Comparison of ENCODE assay signal across 25 cellular contexts in genomic region chr3:185405664-185406063, GRCh38.
"Had no signal": no experiment of that assay in that cellular context is flagged by ENCODE, and none has a peak within 500 bp of the region (broad histone marks: within the 10 kb centered on the region; RNA-seq: fewer than 3 reads in every experiment).

No MANE protein-coding gene starts in this region.

- H3K9me3 ChIP-seq: esophagus squamous epithelium, heart right ventricle, prostate gland, right atrium auricular region, tibial artery, uterus had no signal

- ATAC-seq: activated CD4-positive, alpha-beta T cell treated with anti-CD3 and anti-CD28 coated beads for 36 hours; heart right ventricle; left lobe of liver; natural killer cell treated with Interleukin-12 subunit alpha and Interleukin-12 subunit beta and Interleukin-15 and Interleukin-18, amount 100 ng/mL, for 72 hours; WTC11 had no signal

- H3K4me1 ChIP-seq: prostate gland, tibial artery, uterus had no signal

- H3K27me3 ChIP-seq: heart right ventricle, right atrium auricular region, tibial artery, uterus had no signal

- H3K4me3 ChIP-seq: coronary artery, esophagus squamous epithelium, heart right ventricle, prostate gland, right atrium auricular region, tibial artery, uterus had no signal

- DNase-seq: activated CD4-positive, alpha-beta T cell treated with anti-CD3 and anti-CD28 coated beads for 36 hours; activated CD4-positive, alpha-beta T cell treated with anti-CD3 and anti-CD28 coated beads, Interleukin-2, amount 50 U/mL, for 4 hours; activated CD8-positive, alpha-beta memory T cell treated with anti-CD3 and anti-CD28 coated beads, Interleukin-2, amount 50 U/mL, for 48 hours; activated naive CD4-positive, alpha-beta T cell treated with anti-CD3 and anti-CD28 coated beads for 36 hours; activated naive CD8-positive, alpha-beta T cell treated with anti-CD3 and anti-CD28 coated beads, Interleukin-2, amount 10 ng/mL, durations not matched to agents 7 days and 5 days; activated T-cell treated with anti-CD3 and anti-CD28 coated beads, Interleukin-2, amount 50 U/mL, for 48 hours; amniotic stem cell; cerebellar nuclear complex; endodermal cell; esophagus squamous epithelium; heart right ventricle; kidney; midbrain; stimulated activated CD4-positive, alpha-beta T cell treated with anti-CD3 and anti-CD28 coated beads, Interleukin-4, amount 100 ng/mL, for 24 hours; stimulated activated naive CD4-positive, alpha-beta T cell treated with Interleukin-2 at 50 U/mL for 16 hours; substantia nigra; T-helper 9 cell; tibial artery; uterus had no signal

- H3K36me3 ChIP-seq: esophagus squamous epithelium, heart right ventricle, prostate gland, right atrium auricular region, tibial artery, uterus had no signal

- FAIRE-seq: kidney had no signal

- H3K27ac ChIP-seq: coronary artery, esophagus squamous epithelium, prostate gland, right atrium auricular region, tibial artery, uterus had no signal
